In genomic region chr20:20860078-20860806, GRCh38 we compare ENCODE assay signal across 8 cellular contexts.
DNase-seq lines count a peak whose midpoint lies in the region; ATAC-seq, FAIRE-seq and TF ChIP-seq lines count a peak whose summit lies in the region.

No MANE protein-coding gene starts in this region.

- peak; percentile 98 for TF ChIP-seq CTCF in VCaP (conservative IDR thresholded peaks at IDR 0.05)
- peak; percentile 75 to 90 (median 85) for TF ChIP-seq CTCF in breast epithelium (IDR thresholded peaks at IDR 0.05)

- peaks cover 0 to 6% of the 10 kb centered on the region in 2 donors for H3K27me3 ChIP-seq in breast epithelium

- no peaks in the 10 kb centered on the region for H3K4me1 ChIP-seq in breast epithelium

- no peak overlapping the region for H3K27ac ChIP-seq in VCaP
- no peak overlapping the region for H3K27ac ChIP-seq in breast epithelium

- peak; percentile 96 for FAIRE-seq in islet of Langerhans (lab: Jason Lieb, UNC)

- no peak overlapping the region for H3K4me3 ChIP-seq in breast epithelium

- ATAC-seq in GM18508 (IDR thresholded peaks at IDR 0.05; ENCODE audit: insufficient read depth, unreplicated experiment) (peak; percentile 68), HG03159 (IDR thresholded peaks at IDR 0.05; ENCODE audit: unreplicated experiment) (peak; percentile 85)

- DNase-seq in A172 (ENCODE audit: low spot score) = peak; percentile 86
- peak; percentile 92 for DNase-seq in NCI-H2227 (lab: John Stamatoyannopoulos, UW; ENCODE audit: unreplicated experiment)
- DNase-seq in breast epithelium (ENCODE audit: low spot score in 2 of 2) = peak; percentile 61 to 80
- DNase-seq in stimulated activated CD4-positive, alpha-beta T cell treated with anti-CD3 and anti-CD28 coated beads, Interleukin-15, amount 100 ng/mL, for 48 hours (ENCODE audit: low read depth in 2 of 2) = peak; percentile 81 to 84

- no peak for TF ChIP-seq POLR2A in breast epithelium (IDR thresholded peaks at IDR 0.05)

- H3K36me3 ChIP-seq in breast epithelium = no peaks in the 10 kb centered on the region

- H3K9me3 ChIP-seq in breast epithelium = no peaks in the 10 kb centered on the region

- intact Hi-C loops in breast epithelium (cut with DNase I; ENCODE audit: low total_unique reads) = no loop called here
